ENCODE assay signal across 1 cellular context in genomic region chr13:40792284-40793051, GRCh38.
TF ChIP-seq lines count a peak whose summit lies in the region.

No MANE protein-coding gene starts in this region.

TF ChIP-seq in GM12878, 131 proteins besides CTCF, POLR2A, EP300 and RAD21:
- TF ChIP-seq DPF2 (IDR thresholded peaks at IDR 0.05) (no peak), NFXL1 (IDR thresholded peaks at IDR 0.05; ENCODE audit: borderline replicate concordance) (no peak), BCL11A (IDR thresholded peaks at IDR 0.05; ENCODE audit: low read depth, low read length) (no peak), RUNX3 (IDR thresholded peaks at IDR 0.05; ENCODE audit: low read length) (peak; percentile 77), ZNF622 (IDR thresholded peaks at IDR 0.05) (no peak)
